Comparison of ENCODE assay signal across 1 cellular context in genomic region chr6:82073484-82073883, GRCh38.
TF ChIP-seq lines count a peak whose summit lies in the region.

No MANE protein-coding gene starts in this region.

TF ChIP-seq in HEK293, 187 proteins besides CTCF, POLR2A, EP300 and RAD21 (continued from another document):
- no peak for TF ChIP-seq PRDM2 (tag by site-specific recombination; IDR thresholded peaks at IDR 0.05; ENCODE audit: borderline replicate concordance)
- no peak for TF ChIP-seq ZNF280D (tag by site-specific recombination; IDR thresholded peaks at IDR 0.05)
- peak; percentile 65 for TF ChIP-seq GLIS1 (tag by site-specific recombination; IDR thresholded peaks at IDR 0.05)
- no peak for TF ChIP-seq ZFP3 (tag by site-specific recombination; IDR thresholded peaks at IDR 0.05; ENCODE audit: low read depth)
- no peak for TF ChIP-seq KLF7 (tag by site-specific recombination; IDR thresholded peaks at IDR 0.05; ENCODE audit: borderline replicate concordance)
- no peak for TF ChIP-seq ZNF776 (tag by site-specific recombination; IDR thresholded peaks at IDR 0.05; ENCODE audit: borderline replicate concordance)
- TF ChIP-seq BCL6B (tag by site-specific recombination; IDR thresholded peaks at IDR 0.05): no peak
- no peak for TF ChIP-seq FEZF1 (tag by site-specific recombination; IDR thresholded peaks at IDR 0.05)
